8 cellular contexts compared by ENCODE assay signal in the genomic region with DNA sequence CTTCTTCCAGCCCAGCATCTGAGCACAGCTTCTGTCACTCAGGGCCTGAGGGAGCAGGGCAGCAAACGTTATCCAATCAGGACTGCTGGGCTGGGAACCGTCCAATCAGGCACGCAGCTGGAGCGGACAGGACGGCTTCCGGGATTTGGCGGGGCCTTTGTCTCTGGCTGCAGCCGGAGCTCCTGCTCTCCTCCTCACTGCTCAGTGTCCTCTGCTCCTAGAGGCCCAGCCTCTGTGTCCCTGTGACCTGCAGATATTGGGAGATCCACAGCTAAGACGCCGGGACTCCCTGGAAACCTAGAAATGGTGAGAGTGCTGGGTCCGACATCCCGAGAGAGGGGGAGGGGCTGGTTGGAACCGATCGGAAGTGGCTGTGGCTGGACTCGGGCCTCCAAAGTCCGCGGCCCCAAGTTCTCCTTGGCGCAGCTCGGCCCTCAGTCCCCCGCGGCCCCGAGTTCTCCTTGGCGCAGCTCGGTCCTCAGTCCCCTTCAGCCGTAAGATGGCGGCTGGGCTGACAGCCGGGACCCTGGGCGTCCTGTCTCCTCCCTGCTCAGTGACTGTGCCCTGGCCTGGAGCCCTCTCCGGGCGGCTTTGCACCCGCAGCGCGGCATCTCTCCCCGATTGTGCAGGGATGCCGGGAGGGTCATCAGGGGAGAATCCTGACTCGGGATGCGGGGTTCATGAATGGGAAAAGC. TPM values are rescaled to one million over a fixed set of nuclear protein-coding genes. Genes with fewer than 3 reads are reported as not detected.
DNase-seq lines count a peak whose midpoint lies in the region; TF ChIP-seq lines count a peak whose summit lies in the region.

ZNF107 (plus strand) TSS at position 154 of the 695 bp plus-strand sequence; CDS start at position 304, 150 bp downstream.

- H3K36me3 ChIP-seq in suprapubic skin: no peaks in the 10 kb centered on the region

- TF ChIP-seq EP300 in suprapubic skin (IDR thresholded peaks at IDR 0.05): no peak

- CTCF ChIA-PET in activated naive CD4-positive, alpha-beta T cell treated with anti-CD3 and anti-CD28 coated beads for 36 hours (lab: Charles Lee): interaction anchor here (0.8 to 1.1 kb wide), 2 partner anchors 103 to 359 kb away, joined by 3 to 4 read pairs; partner anchors contain the start of gene ZNF680

- peaks cover 25% of the 10 kb centered on the region for H3K9me3 Mint-ChIP-seq in activated naive CD4-positive, alpha-beta T cell treated with anti-CD3 and anti-CD28 coated beads for 36 hours

- H3K27me3 Mint-ChIP-seq in activated naive CD4-positive, alpha-beta T cell treated with anti-CD3 and anti-CD28 coated beads for 36 hours (ENCODE audit: low read depth): no peaks in the 10 kb centered on the region

- H3K4me3 Mint-ChIP-seq in activated naive CD4-positive, alpha-beta T cell treated with anti-CD3 and anti-CD28 coated beads for 36 hours: peak within 1 kb of the TSS; percentile 95

- TF ChIP-seq CTCF in HFF-Myc (IDR thresholded peaks at IDR 0.05; ENCODE audit: low read depth, low read length, missing control alignments) (no peak), suprapubic skin (IDR thresholded peaks at IDR 0.05) (no peak)

- H3K9me3 ChIP-seq in suprapubic skin: no peaks in the 10 kb centered on the region

- H3K4me1 ChIP-seq in suprapubic skin: peaks cover 22% of the 10 kb centered on the region

- H3K27ac ChIP-seq in suprapubic skin: peak within 1 kb of the TSS; percentile 74

- H3K27ac Mint-ChIP-seq in activated naive CD4-positive, alpha-beta T cell treated with anti-CD3 and anti-CD28 coated beads for 36 hours: peak within 1 kb of the TSS; percentile 96

- peak; percentile 96 for DNase-seq in GM03348 (ENCODE audit: low spot score)
- peak; percentile 87 for DNase-seq in HFF-Myc (ENCODE audit: extremely low read depth, low read depth)
- DNase-seq in NAMALWA (ENCODE audit: low spot score): peak; percentile 99
- DNase-seq in SK-N-DZ (ENCODE audit: low spot score): peak; percentile 96
- peak; percentile 93 for DNase-seq in activated naive CD4-positive, alpha-beta T cell treated with anti-CD3 and anti-CD28 coated beads for 36 hours
- DNase-seq in germinal center (ENCODE audit: low spot score): peak; percentile 93
- peak; percentile 82 for DNase-seq in non-pigmented ciliary epithelial cell (ENCODE audit: low read depth)
- peak; percentile 95 to 96 for DNase-seq in suprapubic skin (ENCODE audit: low spot score in 2 of 2)

- H3K4me1 Mint-ChIP-seq in activated naive CD4-positive, alpha-beta T cell treated with anti-CD3 and anti-CD28 coated beads for 36 hours (ENCODE audit: low read depth): peaks cover 47% of the 10 kb centered on the region

- peak within 1 kb of the TSS; percentile 66 for H3K4me3 ChIP-seq in HFF-Myc (replicated peaks; ENCODE audit: low read depth, low read length)
- peak within 1 kb of the TSS; percentile 79 for H3K4me3 ChIP-seq in suprapubic skin

- TF ChIP-seq POLR2A in suprapubic skin (IDR thresholded peaks at IDR 0.05): peak in 1 of 2 donors; percentile 69

- H3K36me3 Mint-ChIP-seq in activated naive CD4-positive, alpha-beta T cell treated with anti-CD3 and anti-CD28 coated beads for 36 hours (ENCODE audit: low read depth): peaks cover 50% of the 10 kb centered on the region

- intact Hi-C loops in activated naive CD4-positive, alpha-beta T cell treated with anti-CD3 and anti-CD28 coated beads for 36 hours (cut with micrococcal nuclease): loop anchor here (1.0 to 5.0 kb wide), 8 partner anchors 103 to 1207 kb away; partner anchors contain the start of genes VKORC1L1, ZNF138, ZNF273 and ZNF680

- WGBS in suprapubic skin: under 1% methylated on average over 32 of the region's 37 CpGs

- H3K27me3 ChIP-seq in suprapubic skin: no peaks in the 10 kb centered on the region

RNA-seq across cellular contexts. Expression of gene ZNF107, which starts in this region (rescaled TPM):
- 7.1 and 7.3 TPM in 2 replicates for polyA plus RNA-seq in SK-N-DZ (2014; cell fraction: cytosol; rRNA removed)
- polyA plus RNA-seq in SK-N-DZ (2014; cell fraction: nucleus; rRNA removed): 8.4 and 13.6 TPM in 2 replicates
- 1 to 10 TPM; 7.7 to 8.0 TPM for total RNA-seq in activated naive CD4-positive, alpha-beta T cell treated with anti-CD3 and anti-CD28 coated beads for 36 hours
- total RNA-seq in suprapubic skin: 10 to 100 TPM; 14.4 to 22.8 (median 16.5) TPM

Comparison
In these comparisons a context has a peak if more than half of its experiments do, and no peak if none do; other contexts are left out.
1. Peak in every context shown above with its lines: DNase-seq, H3K4me3 ChIP-seq and H3K27ac ChIP-seq.